In genomic region chr21:25360593-25360992, GRCh38 we compare ENCODE assay signal across 9 cellular contexts.
DNase-seq lines count a peak whose midpoint lies in the region; ATAC-seq, FAIRE-seq and TF ChIP-seq lines count a peak whose summit lies in the region.
"Had no signal": no experiment of that assay in that cellular context is flagged by ENCODE, and none has a peak within 500 bp of the region (broad histone marks: within the 10 kb centered on the region; RNA-seq: fewer than 3 reads in every experiment).

No MANE protein-coding gene starts in this region.

- TF ChIP-seq CTCF in C4-2B (conservative IDR thresholded peaks at IDR 0.05) (peak; percentile 26), PC-3 (conservative IDR thresholded peaks at IDR 0.05; ENCODE audit: low read depth, low read length) (peak; percentile 52), keratinocyte (optimal IDR thresholded peaks at IDR 0.05 in 1 of 3, IDR thresholded peaks at IDR 0.05 in 1 of 3, conservative IDR thresholded peaks at IDR 0.05 in 1 of 3; ENCODE audit: extremely low read depth in 1 of 3, insufficient read depth in 2 of 3, low read length in 3 of 3) (peak; percentile 29 to 36 (median 31))

- H3K9me2 ChIP-seq in PC-3 (replicated peaks; ENCODE audit: low read length), result no peaks in the 10 kb centered on the region

- no peak overlapping the region for H2AFZ ChIP-seq in PC-3 (ENCODE audit: low read length)
- no peak overlapping the region for H2AFZ ChIP-seq in keratinocyte (ENCODE audit: control insufficient read depth, low read length)

- POLR2A ChIA-PET in PC-3 (lab: Charles Lee; ENCODE audit: unreplicated experiment), result interaction anchor here (0.6 kb wide), 1 partner anchor 13 kb away, joined by 30 read pairs; no protein-coding TSS in a partner anchor

- H3K27ac ChIP-seq in C4-2B (no peak overlapping the region), PC-3 (ENCODE audit: low read length) (no peak overlapping the region), keratinocyte (ENCODE audit: control insufficient read depth, insufficient read depth, low read length) (no peak overlapping the region)
- H3K27ac ChIP-seq: sigmoid colon had no signal

- intact Hi-C loops in PC-3 (cut with micrococcal nuclease), result no loop called here

- H3K4me3 ChIP-seq in PC-3 (ENCODE audit: low read length) (no peak overlapping the region), keratinocyte (ENCODE audit: control insufficient read depth in 2 of 3, extremely low read depth in 1 of 3, insufficient read depth in 2 of 3, low read depth in 1 of 3, low read length in 3 of 3) (no peak overlapping the region)
- H3K4me3 ChIP-seq: MG63, sigmoid colon had no signal

- H4K20me1 ChIP-seq in PC-3 (ENCODE audit: low read length) (no peaks in the 10 kb centered on the region), keratinocyte (ENCODE audit: control insufficient read depth, extremely low read depth, insufficient read depth, low read length) (no peaks in the 10 kb centered on the region)

- H3K4me2 ChIP-seq in PC-3 (ENCODE audit: low read length) (no peak overlapping the region), keratinocyte (ENCODE audit: control insufficient read depth, extremely low read depth, insufficient read depth, low read depth, low read length) (no peak overlapping the region)

- H3K79me2 ChIP-seq in PC-3 (ENCODE audit: low read length) (no peaks in the 10 kb centered on the region), keratinocyte (ENCODE audit: control insufficient read depth, insufficient read depth, low read length) (no peaks in the 10 kb centered on the region)

- H3K9me3 ChIP-seq in PC-3 (ENCODE audit: low read length), result no peaks in the 10 kb centered on the region
- H3K9me3 ChIP-seq in keratinocyte (ENCODE audit: control insufficient read depth, low read depth, low read length), result no peaks in the 10 kb centered on the region
- H3K9me3 ChIP-seq: MG63, sigmoid colon had no signal

- CTCF ChIA-PET in PC-3 (lab: Charles Lee), result interaction anchor here (0.5 to 2.6 kb wide), 7 partner anchors 9 to 320 kb away, joined by 4 to 33 read pairs (median 6); no protein-coding TSS in a partner anchor

- no peak for FAIRE-seq in keratinocyte (lab: Jason Lieb, UNC)

- BruUV-seq in PC-3 (replicated peaks; lab: Mats Ljungman, UMichigan), result no TSS peak

- ATAC-seq in GM18909 (IDR thresholded peaks at IDR 0.05; ENCODE audit: poor library complexity, unreplicated experiment) (peak; percentile 40), PC-3 (peak; percentile 57), GM21825 (IDR thresholded peaks at IDR 0.05; ENCODE audit: unreplicated experiment) (no peak)

- no peaks in the 10 kb centered on the region for H3F3A ChIP-seq in PC-3 (ENCODE audit: low read length, unreplicated experiment)

- no peaks in the 10 kb centered on the region for H3K9me1 ChIP-seq in keratinocyte (ENCODE audit: control insufficient read depth, extremely low read depth, insufficient read depth, low read length)

- no peaks in the 10 kb centered on the region for H3K27me3 ChIP-seq in PC-3 (ENCODE audit: low read length)
- H3K27me3 ChIP-seq in keratinocyte (ENCODE audit: control insufficient read depth, extremely low read depth, insufficient read depth, low read length), result no peaks in the 10 kb centered on the region
- H3K27me3 ChIP-seq: MG63, sigmoid colon had no signal

- H3K4me1 ChIP-seq in PC-3 (ENCODE audit: insufficient read depth, low read length) (peaks cover 26% of the 10 kb centered on the region), keratinocyte (ENCODE audit: control insufficient read depth, extremely low read depth, insufficient read depth, low read length) (no peaks in the 10 kb centered on the region)
- H3K4me1 ChIP-seq: sigmoid colon had no signal

- H3K9ac ChIP-seq in PC-3 (ENCODE audit: low read length) (no peak overlapping the region), keratinocyte (ENCODE audit: control insufficient read depth, extremely low read depth, insufficient read depth, low read length) (no peak overlapping the region)

- H3K36me3 ChIP-seq in PC-3 (ENCODE audit: low read depth, low read length) (no peaks in the 10 kb centered on the region), keratinocyte (ENCODE audit: control insufficient read depth in 2 of 2, extremely low read depth in 1 of 2, insufficient read depth in 2 of 2, low read length in 2 of 2) (no peaks in the 10 kb centered on the region)
- H3K36me3 ChIP-seq: MG63, sigmoid colon had no signal

- dilution Hi-C loops in keratinocyte (cut with MboI; ENCODE audit: extremely low pct_ligation_motif_present, low sequenced_read_pairs), result no loop called here

- DNase-seq in PC-3 (peak; percentile 40), keratinocyte (ENCODE audit: low read depth, low spot score) (no peak), DMS153 treated with DMSO at 0.1 percent for 48 hours (lab: John Stamatoyannopoulos, UW; ENCODE audit: unreplicated experiment) (no peak), NCI-H2081 treated with DMSO at 0.1 percent for 48 hours (lab: John Stamatoyannopoulos, UW) (no peak)
- DNase-seq: MG63, sigmoid colon had no signal
